Comparison of ENCODE assay signal across 14 cellular contexts in the genomic region with DNA sequence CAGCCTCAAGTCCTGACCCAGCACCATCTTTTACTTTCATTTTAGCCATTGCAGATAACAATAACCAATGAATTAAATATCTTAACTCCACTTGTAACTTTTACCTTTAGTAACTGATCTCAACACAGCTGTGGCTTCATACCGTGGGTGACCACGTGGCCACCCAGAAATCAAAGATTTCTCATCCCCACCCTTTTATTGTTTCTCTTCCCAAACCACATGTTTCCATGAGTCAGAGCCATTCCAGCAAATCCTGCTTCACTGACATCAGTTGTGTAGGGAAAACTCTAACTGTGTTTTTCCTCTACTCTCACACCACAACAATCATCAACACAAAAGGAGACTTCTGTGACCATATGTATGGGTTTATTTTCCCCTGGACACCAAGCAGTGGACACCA. TPM values are rescaled to one million over a fixed set of nuclear protein-coding genes. Genes with fewer than 3 reads are reported as not detected.
DNase-seq lines count a peak whose midpoint lies in the region; ATAC-seq, FAIRE-seq and TF ChIP-seq lines count a peak whose summit lies in the region.
"Had no signal": no experiment of that assay in that cellular context is flagged by ENCODE, and none has a peak within 500 bp of the region (broad histone marks: within the 10 kb centered on the region; RNA-seq: fewer than 3 reads in every experiment).

No MANE protein-coding gene starts in this region.

- FAIRE-seq in HTR-8/SVneo (lab: Jason Lieb, UNC): no peak

- no peaks in the 10 kb centered on the region for H3K4me1 ChIP-seq in mammary epithelial cell (ENCODE audit: insufficient read depth, low read length)
- H3K4me1 ChIP-seq in spleen: peaks cover 0 to 14% (median 3%) of the 10 kb centered on the region in 6 donors

- TF ChIP-seq CTCF in AG09319 (IDR thresholded peaks at IDR 0.05; ENCODE audit: low read depth, low read length) (no peak), mammary epithelial cell (conservative IDR thresholded peaks at IDR 0.05 in 1 of 2, IDR thresholded peaks at IDR 0.05 in 1 of 2; ENCODE audit: extremely low read depth in 1 of 2, insufficient read depth in 1 of 2, low read depth in 1 of 2, low read length in 2 of 2) (no peak), lower leg skin (IDR thresholded peaks at IDR 0.05) (no peak), spleen (IDR thresholded peaks at IDR 0.05 in 8 of 11, conservative IDR thresholded peaks at IDR 0.05 in 3 of 11) (no peak)

- intact Hi-C loops in mammary epithelial cell (cut with micrococcal nuclease): loop anchor here (10.0 kb wide), 1 partner anchor 79 kb away; no protein-coding TSS in a partner anchor
- intact Hi-C loops in lower leg skin (cut with DNase I; ENCODE audit: low total_unique reads): no loop called here
- intact Hi-C loops in spleen (cut with DNase I; ENCODE audit: low total_unique reads): no loop called here

- no TSS peak for BruUV-seq in mammary epithelial cell (replicated peaks; lab: Mats Ljungman, UMichigan)

- dilution Hi-C loops in mammary epithelial cell (cut with HindIII; ENCODE audit: low sequenced_read_pairs): no loop called here

- H3K36me3 ChIP-seq in mammary epithelial cell (ENCODE audit: insufficient read depth, low read length) (no peaks in the 10 kb centered on the region), spleen (no peaks in the 10 kb centered on the region)
- H3K36me3 ChIP-seq: neutrophil had no signal

- no peaks in the 10 kb centered on the region for H3K9me3 ChIP-seq in mammary epithelial cell (replicated peaks; ENCODE audit: insufficient read depth, low read length)
- H3K9me3 ChIP-seq in spleen: no peaks in the 10 kb centered on the region
- H3K9me3 ChIP-seq: neutrophil had no signal

- no peaks in the 10 kb centered on the region for H3K79me2 ChIP-seq in mammary epithelial cell (ENCODE audit: insufficient read depth, low read length)

- H3K9ac ChIP-seq in mammary epithelial cell (ENCODE audit: insufficient read depth, low read length): no peak overlapping the region

- CTCF ChIA-PET in mammary epithelial cell (lab: Charles Lee; ENCODE audit: low non-redundant PET): no interaction called here

- H3K27me3 ChIP-seq in mammary epithelial cell (ENCODE audit: insufficient read depth, low read length) (no peaks in the 10 kb centered on the region), spleen (replicated peaks in 1 of 7) (no peaks in the 10 kb centered on the region)
- H3K27me3 ChIP-seq: neutrophil had no signal

- no peaks in the 10 kb centered on the region for H4K20me1 ChIP-seq in mammary epithelial cell (ENCODE audit: insufficient read depth, low read length)

- DNase-seq in AG09319 (ENCODE audit: extremely low read depth, low read depth) (peak; percentile 63), HTR-8/SVneo (ENCODE audit: insufficient read length, low spot score) (peak; percentile 14), mammary epithelial cell (peak; percentile 56), lower leg skin (ENCODE audit: low spot score in 2 of 2) (peak; percentile 28 to 68), spleen (no peak), DMS153 treated with DMSO at 0.1 percent for 48 hours (lab: John Stamatoyannopoulos, UW; ENCODE audit: unreplicated experiment) (no peak)
- DNase-seq in activated naive CD4-positive, alpha-beta T cell treated with Interleukin-2 at 50 U/mL for 16 hours: no peak
- DNase-seq: activated CD4-positive, alpha-beta T cell treated with anti-CD3 and anti-CD28 coated beads, Interleukin-2, amount 50 U/mL, for 1 hour; NCI-H524 treated with DMSO at 0.1 percent for 48 hours; stimulated activated CD4-positive, alpha-beta T cell treated with anti-CD3 and anti-CD28 coated beads, Interleukin-2, amount 100 ng/mL, for 24 hours; stimulated activated naive CD8-positive, alpha-beta T cell treated with anti-CD3 and anti-CD28 coated beads, Interleukin-15, amount 100 ng/mL, for 72 hours had no signal

- WGBS in mammary epithelial cell (ENCODE audit: low coverage, missing lambda C conversion rate): 25% methylated on average over 2 of the region's 2 CpGs
- WGBS in lower leg skin, 2 donors: 45 to 49% methylated on average over 2 of the region's 2 CpGs
- WGBS in spleen, 5 donors: 77 to 88% (median 84%) methylated on average over 2 of the region's 2 CpGs

- H3K4me3 ChIP-seq in mammary epithelial cell (replicated peaks in 1 of 3; ENCODE audit: insufficient read depth in 1 of 3, low read depth in 2 of 3, low read length in 3 of 3) (no peak overlapping the region), lower leg skin (ENCODE audit: low read depth, poor library complexity, severe bottlenecking) (no peak overlapping the region), spleen (no peak overlapping the region)
- H3K4me3 ChIP-seq: SK-N-MC had no signal

- H3K27ac ChIP-seq in mammary epithelial cell (ENCODE audit: insufficient read depth, low read depth, low read length) (no peak overlapping the region), spleen (no peak overlapping the region)
- H3K27ac ChIP-seq: neutrophil, SK-N-MC had no signal

- H3K4me2 ChIP-seq in mammary epithelial cell (ENCODE audit: insufficient read depth, low read depth, low read length): no peak overlapping the region

- no peak for ATAC-seq in HG03108 (IDR thresholded peaks at IDR 0.05; ENCODE audit: unreplicated experiment)
- ATAC-seq: stimulated activated naive CD8-positive, alpha-beta T cell treated with anti-CD3 and anti-CD28 coated beads, Interleukin-15, amount 100 ng/mL, for 72 hours had no signal

- in situ Hi-C loops in mammary epithelial cell (cut with MboI; ENCODE audit: low sequenced_read_pairs in 2 of 2): no loop called here

- TF ChIP-seq POLR2A in lower leg skin (IDR thresholded peaks at IDR 0.05): no peak
- no peak for TF ChIP-seq POLR2A in spleen (IDR thresholded peaks at IDR 0.05)

- no peak overlapping the region for H2AFZ ChIP-seq in mammary epithelial cell (ENCODE audit: low read depth, low read length)

RNA-seq across cellular contexts. Expression of gene BRDT, which starts 25.1 kb away (rescaled TPM):
- total RNA-seq in mammary epithelial cell (not detected), lower leg skin (not detected), spleen (under 1 TPM in 2 of 7 donors, not detected in 5; 0.09 to 0.43 TPM)
- polyA plus RNA-seq in mammary epithelial cell (not detected), spleen (not detected)
- not detected for polyA minus RNA-seq in mammary epithelial cell

RNA-seq across cellular contexts. Expression of gene TGFBR3, which starts 38.2 kb away (rescaled TPM):
- under 1 TPM; 0.61 to 0.67 TPM for total RNA-seq in mammary epithelial cell
- polyA plus RNA-seq in mammary epithelial cell: 0.09 TPM
- polyA minus RNA-seq in mammary epithelial cell: 0.05 TPM
- total RNA-seq in lower leg skin: 100 to 1,000 TPM in 3 of 4 donors, 10 to 100 TPM in 1; 79.4 to 134 (median 116) TPM
- 100 to 1,000 TPM; 147 to 254 (median 185) TPM for total RNA-seq in spleen
- 10 to 100 TPM in 1 of 3 donors, 1 to 10 TPM in 2; 5.2 to 15.4 (median 8.1) TPM for polyA plus RNA-seq in spleen

Comparison
In these comparisons a context has a peak if more than half of its experiments do, and no peak if none do; other contexts are left out.
1. DNase-seq: peak in AG09319 (single experiment), HTR-8/SVneo (single experiment), mammary epithelial cell (single experiment) and lower leg skin (2 of 2); none in spleen (single experiment), DMS153 treated with DMSO at 0.1 percent for 48 hours (single experiment) and activated naive CD4-positive, alpha-beta T cell treated with Interleukin-2 at 50 U/mL for 16 hours (single experiment).
2. RNA of gene TGFBR3, which starts 38.2 kb away (total RNA-seq): 147 to 254 TPM in spleen and 79.4 to 134 TPM in lower leg skin; 0.61 to 0.67 TPM in mammary epithelial cell; every median in the first group is over 10 times any median in the second.